ENCODE assay signal across 30 cellular contexts in the genomic region with DNA sequence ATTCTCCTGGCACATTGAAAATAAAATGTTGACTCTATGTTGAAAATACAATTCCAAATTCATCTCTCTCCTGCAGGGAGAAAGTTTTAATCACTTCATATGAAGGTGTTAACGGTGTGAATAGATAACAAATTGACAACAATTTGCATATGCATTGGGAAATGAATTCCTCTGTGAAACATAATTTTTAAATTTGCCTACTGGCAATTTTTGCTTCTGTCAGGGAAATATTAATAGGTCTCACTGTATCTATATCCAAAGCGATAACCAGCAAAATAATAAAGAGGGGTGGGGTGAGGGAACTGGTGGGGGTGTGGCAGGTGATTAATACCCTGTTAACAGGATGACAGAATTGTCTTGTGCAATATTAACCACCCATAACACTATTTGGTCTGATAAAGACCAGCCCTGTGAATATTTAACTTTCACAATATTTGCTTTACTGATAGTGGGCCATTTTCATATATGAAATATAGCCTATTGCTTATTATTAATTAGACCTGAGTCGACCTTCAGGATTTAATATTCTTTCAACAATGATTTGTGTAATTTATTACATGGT.
"Had no signal": no experiment of that assay in that cellular context is flagged by ENCODE, and none has a peak within 500 bp of the region (broad histone marks: within the 10 kb centered on the region; RNA-seq: fewer than 3 reads in every experiment).

No MANE protein-coding gene starts in this region.

- H3K4me1 ChIP-seq: adrenal gland had no signal

- H3K4me3 ChIP-seq: adrenal gland, PC-9, SJCRH30, SK-N-MC had no signal

- H3K4me2 ChIP-seq: PC-9 had no signal

- DNase-seq: activated CD4-positive, alpha-beta T cell treated with anti-CD3 and anti-CD28 coated beads for 36 hours; activated CD4-positive, alpha-beta T cell treated with anti-CD3 and anti-CD28 coated beads, Interleukin-2, amount 10 ng/mL, durations not matched to agents 7 days and 5 days; activated CD4-positive, alpha-beta T cell treated with anti-CD3 and anti-CD28 coated beads, Interleukin-2, amount 50 U/mL, for 48 hours; activated CD8-positive, alpha-beta T cell treated with anti-CD3 and anti-CD28 coated beads, Interleukin-2, amount 10 ng/mL, durations not matched to agents 7 days and 5 days; activated gamma-delta T cell treated with Interleukin-2 at 50 U/mL for 16 hours; activated naive CD4-positive, alpha-beta T cell treated with anti-CD3 and anti-CD28 coated beads for 36 hours; activated T-cell treated with anti-CD3 and anti-CD28 coated beads, Interleukin-2, amount 50 U/mL, for 4 hours; adrenal gland; central memory CD4-positive, alpha-beta T cell; KG1; NCI-H1105; NCI-H187 treated with DMSO at 0.1 percent for 48 hours; NCI-H2081; NCI-H2171 treated with DMSO at 0.1 percent for 48 hours; NCI-H226; NCI-H446 treated with DMSO at 0.1 percent for 48 hours; NCI-H524 treated with DMSO at 0.1 percent for 48 hours; NCI-H748 treated with DMSO at 0.1 percent for 48 hours; NK-92 treated with Interleukin-12 subunit alpha and Interleukin-12 subunit beta, amount 100 ng/mL, for 24 hours; PC-9; Right ventricle myocardium superior had no signal

- H3K9me3 ChIP-seq: adrenal gland, SJCRH30 had no signal

- H3K27ac ChIP-seq: adrenal gland, PC-9, RWPE1, SJCRH30, SK-N-MC had no signal

- ATAC-seq: activated CD4-positive, alpha-beta T cell treated with anti-CD3 and anti-CD28 coated beads for 36 hours; activated CD4-positive, CD25-positive, alpha-beta regulatory T cell treated with anti-CD3 and anti-CD28 coated beads, Interleukin-2, amount 50 U/mL, for 24 hours; activated CD8-positive, alpha-beta T cell treated with anti-CD3 and anti-CD28 coated beads, Interleukin-2, amount 10 ng/mL, durations not matched to agents 7 days and 5 days; activated naive CD4-positive, alpha-beta T cell treated with anti-CD3 and anti-CD28 coated beads, Interleukin-2, amount 50 U/mL, for 72 hours; activated T-cell treated with anti-CD3 and anti-CD28 coated beads, Interleukin-2, amount 50 U/mL, for 4 hours; WTC11 had no signal

- FAIRE-seq: astrocyte, RCC 7860, TTC549 had no signal

- H3K27me3 ChIP-seq: adrenal gland, SJCRH30 had no signal

- H2AFZ ChIP-seq: PC-9 had no signal

- H3K36me3 ChIP-seq: adrenal gland, SJCRH30 had no signal
